Comparison of ENCODE assay signal across 17 cellular contexts in genomic region chr5:155079698-155080097, GRCh38.
A peak's percentile ranks its signal among the peaks of the same experiment; 100 is the strongest.
DNase-seq lines count a peak whose midpoint lies in the region; TF ChIP-seq lines count a peak whose summit lies in the region.
"Had no signal": no experiment of that assay in that cellular context is flagged by ENCODE, and none has a peak within 500 bp of the region (broad histone marks: within the 10 kb centered on the region; RNA-seq: fewer than 3 reads in every experiment).

No MANE protein-coding gene starts in this region.

- in situ Hi-C loops in mammary epithelial cell (cut with MboI; ENCODE audit: low sequenced_read_pairs in 2 of 2) = no loop called here

- peak overlapping the region; percentile 64 for H4K91ac ChIP-seq in trophoblast cell (ENCODE audit: low read depth, low read length)

- no peak overlapping the region for H3K23ac ChIP-seq in trophoblast cell (ENCODE audit: low read length)

- peaks cover 11% of the 10 kb centered on the region for H3K9me3 ChIP-seq in mammary epithelial cell (replicated peaks; ENCODE audit: insufficient read depth, low read length)
- no peaks in the 10 kb centered on the region for H3K9me3 ChIP-seq in breast epithelium
- H3K9me3 ChIP-seq in trophoblast cell (ENCODE audit: insufficient read depth, low read depth, low read length) = no peaks in the 10 kb centered on the region
- H3K9me3 ChIP-seq: A549; BLaER1 treated with 17β-estradiol and CSF1 and Interleukin-3, amounts not matched to agents 10 nM and 100 nM; Caco-2 had no signal

- no peak for TF ChIP-seq POLR2A in breast epithelium (IDR thresholded peaks at IDR 0.05)

- 6% methylated on average over 3 of the region's 3 CpGs for WGBS in mammary epithelial cell (ENCODE audit: low coverage, missing lambda C conversion rate)
- no CpG with 5 or more reads among the region's 3 CpGs for WGBS in trophoblast cell (ENCODE audit: extremely low coverage, insufficient coverage, insufficient read length)

- H3K27me3 ChIP-seq in mammary epithelial cell (ENCODE audit: insufficient read depth, low read length) = no peaks in the 10 kb centered on the region
- no peaks in the 10 kb centered on the region for H3K27me3 ChIP-seq in breast epithelium
- no peaks in the 10 kb centered on the region for H3K27me3 ChIP-seq in trophoblast cell (ENCODE audit: insufficient read depth, low read length)
- H3K27me3 ChIP-seq: BLaER1 treated with 17β-estradiol and CSF1 and Interleukin-3, amounts not matched to agents 10 nM and 100 nM had no signal

- H3K4me3 ChIP-seq in mammary epithelial cell (replicated peaks in 1 of 3; ENCODE audit: insufficient read depth in 1 of 3, low read depth in 2 of 3, low read length in 3 of 3) = no peak overlapping the region
- H3K4me3 ChIP-seq in breast epithelium = no peak overlapping the region
- no peak overlapping the region for H3K4me3 ChIP-seq in trophoblast cell (ENCODE audit: low read depth, low read length)
- H3K4me3 ChIP-seq: A549; BLaER1 treated with 17β-estradiol and CSF1 and Interleukin-3, amounts not matched to agents 10 nM and 100 nM had no signal

- no peak overlapping the region for H3K14ac ChIP-seq in trophoblast cell (ENCODE audit: low read length)

- no peaks in the 10 kb centered on the region for H3K36me3 ChIP-seq in mammary epithelial cell (ENCODE audit: insufficient read depth, low read length)
- H3K36me3 ChIP-seq in breast epithelium = no peaks in the 10 kb centered on the region
- no peaks in the 10 kb centered on the region for H3K36me3 ChIP-seq in trophoblast cell (ENCODE audit: control insufficient read depth in 1 of 2, insufficient read depth in 2 of 2, low read length in 2 of 2)
- H3K36me3 ChIP-seq: BLaER1 treated with 17β-estradiol and CSF1 and Interleukin-3, amounts not matched to agents 10 nM and 100 nM had no signal

- H2BK120ac ChIP-seq in trophoblast cell (ENCODE audit: insufficient read depth, low read length, poor library complexity) = peak overlapping the region; percentile 87

- no peak for TF ChIP-seq CTCF in mammary epithelial cell (conservative IDR thresholded peaks at IDR 0.05 in 1 of 2, IDR thresholded peaks at IDR 0.05 in 1 of 2; ENCODE audit: extremely low read depth in 1 of 2, insufficient read depth in 1 of 2, low read depth in 1 of 2, low read length in 2 of 2)
- TF ChIP-seq CTCF in breast epithelium (IDR thresholded peaks at IDR 0.05) = no peak

- no peak overlapping the region for H4K8ac ChIP-seq in trophoblast cell (ENCODE audit: low read depth, low read length)

- H2AK5ac ChIP-seq in trophoblast cell (ENCODE audit: low read length) = no peak overlapping the region

- intact Hi-C loops in mammary epithelial cell (cut with micrococcal nuclease) = no loop called here
- intact Hi-C loops in breast epithelium (cut with DNase I; ENCODE audit: low total_unique reads) = loop anchor here (5.0 kb wide), 1 partner anchor 817 kb away; no protein-coding TSS in a partner anchor

- no peak overlapping the region for H3K9ac ChIP-seq in mammary epithelial cell (ENCODE audit: insufficient read depth, low read length)
- no peak overlapping the region for H3K9ac ChIP-seq in trophoblast cell (ENCODE audit: low read length)
- H3K9ac ChIP-seq: BLaER1 treated with 17β-estradiol and CSF1 and Interleukin-3, amounts not matched to agents 10 nM and 100 nM had no signal

- no peaks in the 10 kb centered on the region for H4K20me1 ChIP-seq in mammary epithelial cell (ENCODE audit: insufficient read depth, low read length)
- H4K20me1 ChIP-seq: BLaER1 treated with 17β-estradiol and CSF1 and Interleukin-3, amounts not matched to agents 10 nM and 100 nM had no signal

- BruUV-seq in mammary epithelial cell (replicated peaks; lab: Mats Ljungman, UMichigan) = no TSS peak

- peaks cover 24% of the 10 kb centered on the region for H3K4me1 ChIP-seq in mammary epithelial cell (ENCODE audit: insufficient read depth, low read length)
- H3K4me1 ChIP-seq in breast epithelium = no peaks in the 10 kb centered on the region
- H3K4me1 ChIP-seq in trophoblast cell (ENCODE audit: control insufficient read depth in 1 of 2, insufficient read depth in 2 of 2, low read length in 2 of 2) = peaks cover 7 to 17% of the 10 kb centered on the region in 2 experiments
- H3K4me1 ChIP-seq: A549; BLaER1 treated with 17β-estradiol and CSF1 and Interleukin-3, amounts not matched to agents 10 nM and 100 nM; Caco-2 had no signal

- no peak overlapping the region for H3K4ac ChIP-seq in trophoblast cell (ENCODE audit: low read depth, low read length)

- no peak overlapping the region for H3K18ac ChIP-seq in trophoblast cell (ENCODE audit: low read length)

- H2BK12ac ChIP-seq in trophoblast cell (ENCODE audit: low read length) = peak overlapping the region; percentile 83

- DNase-seq in mammary epithelial cell (no peak), breast epithelium (ENCODE audit: low spot score in 2 of 2) (no peak), NCI-H748 (lab: John Stamatoyannopoulos, UW; ENCODE audit: unreplicated experiment) (peak; percentile 79), trophoblast cell (no peak), amniotic stem cell (lab: John Stamatoyannopoulos, UW) (no peak), GM19240 (ENCODE audit: insufficient read length, low spot score) (no peak)
- DNase-seq: AML-193; Caco-2; Calu3; CD4-positive, alpha-beta T cell; CD8-positive, alpha-beta T cell; DMS79 treated with DMSO at 0.1 percent for 48 hours; GF-D8 had no signal

- peak overlapping the region; percentile 57 for H2AFZ ChIP-seq in mammary epithelial cell (ENCODE audit: low read depth, low read length)
- no peak overlapping the region for H2AFZ ChIP-seq in trophoblast cell (ENCODE audit: insufficient read depth, low read length, poor library complexity)

- no peak overlapping the region for H4K12ac ChIP-seq in trophoblast cell (ENCODE audit: low read depth, low read length)

- dilution Hi-C loops in mammary epithelial cell (cut with HindIII; ENCODE audit: low sequenced_read_pairs) = no loop called here

- H3K27ac ChIP-seq in mammary epithelial cell (ENCODE audit: insufficient read depth, low read depth, low read length) (no peak overlapping the region), breast epithelium (no peak overlapping the region), trophoblast cell (ENCODE audit: low read depth, low read length) (no peak overlapping the region)
- H3K27ac ChIP-seq: 22Rv1; A549; BLaER1 treated with 17β-estradiol and CSF1 and Interleukin-3, amounts not matched to agents 10 nM and 100 nM; C4-2B had no signal

- CTCF ChIA-PET in mammary epithelial cell (lab: Charles Lee; ENCODE audit: low non-redundant PET) = no interaction called here

- peak overlapping the region; percentile 24 for H2BK5ac ChIP-seq in trophoblast cell (ENCODE audit: low read depth, low read length, poor library complexity)

- H3K79me2 ChIP-seq in mammary epithelial cell (ENCODE audit: insufficient read depth, low read length) = no peaks in the 10 kb centered on the region
- H3K79me2 ChIP-seq in trophoblast cell (ENCODE audit: control insufficient read depth, insufficient read depth, low read length, poor library complexity) = no peaks in the 10 kb centered on the region

- peaks cover 13% of the 10 kb centered on the region for H3K79me1 ChIP-seq in trophoblast cell (ENCODE audit: low read length)

- no peak overlapping the region for H3K4me2 ChIP-seq in mammary epithelial cell (ENCODE audit: insufficient read depth, low read depth, low read length)
- H3K4me2 ChIP-seq in trophoblast cell (ENCODE audit: low read length) = no peak overlapping the region
- H3K4me2 ChIP-seq: A549; BLaER1 treated with 17β-estradiol and CSF1 and Interleukin-3, amounts not matched to agents 10 nM and 100 nM had no signal
